ENCODE assay signal across 1 cellular context in genomic region chr1:54407201-54407956, GRCh38.
TF ChIP-seq lines count a peak whose summit lies in the region.

No MANE protein-coding gene starts in this region.

TF ChIP-seq in GM12878, 131 proteins besides CTCF, POLR2A, EP300 and RAD21 (continued from another document and continues in another):
- no peak; the same call in 1 of the 2 replicates for TF ChIP-seq ELK1 (IDR thresholded peaks at IDR 0.05; ENCODE audit: low read depth, low read length)
- TF ChIP-seq E2F8 (IDR thresholded peaks at IDR 0.05; ENCODE audit: low read depth, partially characterized antibody): no peak
- no peak for TF ChIP-seq ZBED1 (IDR thresholded peaks at IDR 0.05; ENCODE audit: borderline replicate concordance)
- no peak for TF ChIP-seq SREBF1 (IDR thresholded peaks at IDR 0.05; ENCODE audit: low read length)
- 0 out of 2 replicates have a peak, but pooled peaks have one; percentile 52 for TF ChIP-seq GATAD2B (conservative IDR thresholded peaks at IDR 0.05; ENCODE audit: low read depth)
- 0 out of 2 replicates have a peak, but pooled peaks have one; percentile 37 for TF ChIP-seq FOXM1 (IDR thresholded peaks at IDR 0.05; ENCODE audit: low read depth, low read length)
- no peak for TF ChIP-seq CHD4 (IDR thresholded peaks at IDR 0.05)
- no peak for TF ChIP-seq BCLAF1 (IDR thresholded peaks at IDR 0.05)
- TF ChIP-seq TAF1 (IDR thresholded peaks at IDR 0.05; ENCODE audit: borderline replicate concordance, low read depth, low read length): no peak
- TF ChIP-seq KDM1A (IDR thresholded peaks at IDR 0.05; ENCODE audit: borderline replicate concordance): no peak
- no peak for TF ChIP-seq JUND (IDR thresholded peaks at IDR 0.05; ENCODE audit: low read depth, low read length)
- TF ChIP-seq ZNF592 (IDR thresholded peaks at IDR 0.05): no peak
- no peak for TF ChIP-seq REST (IDR thresholded peaks at IDR 0.05; ENCODE audit: low read depth, low read length)
- no peak for TF ChIP-seq TCF12 (IDR thresholded peaks at IDR 0.05; ENCODE audit: low read depth, low read length)
- TF ChIP-seq YY1 (IDR thresholded peaks at IDR 0.05; ENCODE audit: low read depth, low read length): no peak
- no peak for TF ChIP-seq IRF3 (IDR thresholded peaks at IDR 0.05)
- no peak for TF ChIP-seq IRF4 (IDR thresholded peaks at IDR 0.05; ENCODE audit: low read depth, low read length)
- no peak for TF ChIP-seq JUNB (IDR thresholded peaks at IDR 0.05)
- no peak for TF ChIP-seq MXI1 (IDR thresholded peaks at IDR 0.05; ENCODE audit: low read depth, low read length)
- TF ChIP-seq BMI1 (IDR thresholded peaks at IDR 0.05; ENCODE audit: borderline replicate concordance): no peak
- TF ChIP-seq SMC3 (IDR thresholded peaks at IDR 0.05; ENCODE audit: borderline replicate concordance, low read length): peak; percentile 33; the same call in 1 of the 2 replicates
- TF ChIP-seq ZBTB11 (CRISPR knock-in tag; IDR thresholded peaks at IDR 0.05): no peak
- no peak for TF ChIP-seq ATF3 (IDR thresholded peaks at IDR 0.05; ENCODE audit: borderline replicate concordance, extremely low read depth, low read depth, low read length)
- peak; percentile 59; the same call in 1 of the 2 replicates for TF ChIP-seq CREB1 (IDR thresholded peaks at IDR 0.05; ENCODE audit: low read depth)
- no peak for TF ChIP-seq ZBTB33 (IDR thresholded peaks at IDR 0.05)
- TF ChIP-seq HDGF (IDR thresholded peaks at IDR 0.05): no peak
- no peak for TF ChIP-seq SUZ12 (IDR thresholded peaks at IDR 0.05; ENCODE audit: unreplicated experiment)
- TF ChIP-seq CBX5 (IDR thresholded peaks at IDR 0.05; ENCODE audit: low read depth): peak; percentile 77; the same call in 1 of the 2 replicates
- no peak for TF ChIP-seq ZNF217 (IDR thresholded peaks at IDR 0.05)
- TF ChIP-seq ZZZ3 (IDR thresholded peaks at IDR 0.05; ENCODE audit: control insufficient read depth, insufficient read length, low read depth): peak; percentile 45
- TF ChIP-seq CHD1 (IDR thresholded peaks at IDR 0.05; ENCODE audit: low read depth, low read length): no peak
- peak in 1 of 2 experiments; percentile 16; a peak in 1 of 4 replicates for TF ChIP-seq IKZF2 (IDR thresholded peaks at IDR 0.05)
- TF ChIP-seq ETV6 (conservative IDR thresholded peaks at IDR 0.05 in 1 of 2, IDR thresholded peaks at IDR 0.05 in 1 of 2; ENCODE audit: borderline replicate concordance in 1 of 2, low read depth in 1 of 2): no peak
- no peak for TF ChIP-seq BHLHE40 (IDR thresholded peaks at IDR 0.05; ENCODE audit: borderline replicate concordance in 1 of 2, low read depth in 2 of 2, low read length in 1 of 2)
- no peak for TF ChIP-seq SMAD1 (IDR thresholded peaks at IDR 0.05; ENCODE audit: low read depth, partially characterized antibody)
- no peak for TF ChIP-seq NFXL1 (IDR thresholded peaks at IDR 0.05; ENCODE audit: borderline replicate concordance)
- TF ChIP-seq RCOR1 (conservative IDR thresholded peaks at IDR 0.05; ENCODE audit: low read depth, low read length): peak; percentile 97
- TF ChIP-seq NBN (IDR thresholded peaks at IDR 0.05): peak; percentile 67; the same call in 1 of the 2 replicates
- TF ChIP-seq MEF2A (IDR thresholded peaks at IDR 0.05; ENCODE audit: insufficient read depth, low read depth, low read length): 0 out of 2 replicates have a peak, but pooled peaks have one; percentile 30
